ENCODE assay signal across 2 cellular contexts in genomic region chr7:10618934-10619333, GRCh38.
TF ChIP-seq lines count a peak whose summit lies in the region.

No MANE protein-coding gene starts in this region.

TF ChIP-seq in GM23338, 12 proteins besides CTCF, POLR2A, EP300 and RAD21:
- TF ChIP-seq ZNF462 (CRISPR knock-in tag; IDR thresholded peaks at IDR 0.05) = peak; percentile 49; the same call in 1 of the 2 replicates
- no peak for TF ChIP-seq NANOG (IDR thresholded peaks at IDR 0.05; ENCODE audit: borderline replicate concordance)
TF ChIP-seq in GM23338: peak in this region for 1.

TF ChIP-seq in H1, 55 proteins besides CTCF, POLR2A, EP300 and RAD21:
- TF ChIP-seq SP4 (IDR thresholded peaks at IDR 0.05; ENCODE audit: low read length) (no peak), JUND (IDR thresholded peaks at IDR 0.05; ENCODE audit: low read length) (no peak), CBX5 (IDR thresholded peaks at IDR 0.05; ENCODE audit: low read depth, low read length) (no peak), BRCA1 (IDR thresholded peaks at IDR 0.05; ENCODE audit: low read depth, low read length) (no peak), USF2 (IDR thresholded peaks at IDR 0.05; ENCODE audit: low read length) (no peak), POU5F1 (IDR thresholded peaks at IDR 0.05; ENCODE audit: low read depth, low read length) (no peak), RXRA (IDR thresholded peaks at IDR 0.05; ENCODE audit: insufficient read depth, low read depth, low read length) (no peak), ATF2 (IDR thresholded peaks at IDR 0.05; ENCODE audit: low read length) (no peak), CHD7 (IDR thresholded peaks at IDR 0.05; ENCODE audit: insufficient replicate concordance, low read length) (no peak), CREB1 (IDR thresholded peaks at IDR 0.05) (no peak), MAFK (IDR thresholded peaks at IDR 0.05; ENCODE audit: low read depth, low read length) (no peak), ASH2L (IDR thresholded peaks at IDR 0.05; ENCODE audit: low read length) (no peak), HDAC6 (IDR thresholded peaks at IDR 0.05; ENCODE audit: low read depth, low read length) (no peak), ZNF274 (IDR thresholded peaks at IDR 0.05; ENCODE audit: borderline replicate concordance, extremely low read depth, low read length) (no peak), TEAD4 (IDR thresholded peaks at IDR 0.05; ENCODE audit: low read depth, low read length) (no peak), SP2 (IDR thresholded peaks at IDR 0.05; ENCODE audit: low read length) (no peak), KDM1A (IDR thresholded peaks at IDR 0.05; ENCODE audit: borderline replicate concordance, low read length) (no peak), GABPA (IDR thresholded peaks at IDR 0.05; ENCODE audit: borderline replicate concordance, insufficient read depth, low read length) (no peak), YY1 (IDR thresholded peaks at IDR 0.05; ENCODE audit: low read depth, low read length) (no peak), SIN3A (conservative IDR thresholded peaks at IDR 0.05 in 1 of 2, IDR thresholded peaks at IDR 0.05 in 1 of 2; ENCODE audit: low read depth in 1 of 2, low read length in 2 of 2) (no peak)
TF ChIP-seq in H1: peak in this region for 0.
